7 cellular contexts compared by ENCODE assay signal in the genomic region with DNA sequence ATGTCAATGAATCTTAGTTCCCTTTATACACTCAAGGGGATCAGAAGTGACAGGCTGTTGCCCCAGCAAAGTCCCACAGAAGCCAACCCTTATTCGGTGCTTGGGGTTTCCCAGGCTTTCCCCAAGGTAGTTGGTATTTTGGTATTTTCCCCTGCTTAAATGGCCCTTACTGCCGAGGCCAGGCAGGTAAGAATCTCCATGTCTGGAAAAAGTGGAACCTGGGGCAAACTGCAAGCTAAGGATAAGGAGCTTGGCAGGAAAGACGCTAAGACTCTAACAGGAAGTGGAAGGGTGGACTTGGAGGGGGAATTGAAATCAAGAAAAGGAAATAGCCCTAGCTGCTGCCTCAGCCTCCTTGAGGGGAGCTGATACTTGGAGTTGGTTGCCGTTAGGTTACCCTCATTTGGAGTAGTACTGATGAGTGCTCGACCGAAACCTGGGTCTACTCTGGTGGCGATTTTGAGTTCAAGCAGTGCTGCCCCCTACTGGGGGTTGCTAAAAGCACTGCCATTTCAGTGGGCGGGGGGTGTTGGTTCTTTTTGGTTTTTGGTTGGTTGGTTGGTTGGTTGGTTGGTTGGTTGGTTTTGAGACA. TPM values are rescaled to one million over a fixed set of nuclear protein-coding genes. Genes with fewer than 3 reads are reported as not detected.
DNase-seq lines count a peak whose midpoint lies in the region; ATAC-seq and TF ChIP-seq lines count a peak whose summit lies in the region.

No MANE protein-coding gene starts in this region.

- no peaks in the 10 kb centered on the region for H3K4me1 ChIP-seq in foreskin keratinocyte

- DNase-seq in NOMO-1 treated with dmso at 0.1 percent for 144 hours (lab: John Stamatoyannopoulos, UW; ENCODE audit: unreplicated experiment) (peak; percentile 95), activated T-cell treated with anti-CD3 and anti-CD28 coated beads for 48 hours (ENCODE audit: low read depth) (peak; percentile 66), foreskin keratinocyte (peak; percentile 17 to 39), inferior parietal cortex (ENCODE audit: extremely low spot score) (no peak)
- peak; percentile 62 to 81 (median 63) for DNase-seq in stimulated activated CD4-positive, alpha-beta T cell treated with anti-CD3 and anti-CD28 coated beads, Interleukin-12 subunit alpha, Interleukin-12 subunit beta, amount 100 ng/mL, for 48 hours (ENCODE audit: low read depth in 2 of 3, low spot score in 1 of 3)

- H3K27me3 ChIP-seq in foreskin keratinocyte: no peaks in the 10 kb centered on the region

- ATAC-seq in GM18508 (IDR thresholded peaks at IDR 0.05; ENCODE audit: insufficient read depth, unreplicated experiment): peak; percentile 67
- peak; percentile 62 for ATAC-seq in HG02623 (IDR thresholded peaks at IDR 0.05; ENCODE audit: unreplicated experiment)
- ATAC-seq in foreskin keratinocyte: peak; percentile 37

- TF ChIP-seq CTCF in foreskin keratinocyte (conservative IDR thresholded peaks at IDR 0.05): peak; percentile 74

- H3K27ac ChIP-seq in foreskin keratinocyte: no peak overlapping the region

RNA-seq across cellular contexts. Expression of a gene that starts 3.3 kb away (rescaled TPM):
- total RNA-seq in foreskin keratinocyte: 0.14 and 0.18 TPM in 2 replicates
- 0.11 and 0.12 TPM in 2 replicates for polyA plus RNA-seq in foreskin keratinocyte

RNA-seq across cellular contexts. Expression of a gene that starts 12.5 kb away (rescaled TPM):
- 101 and 108 TPM in 2 replicates for total RNA-seq in foreskin keratinocyte
- 114 and 120 TPM in 2 replicates for polyA plus RNA-seq in foreskin keratinocyte

RNA-seq across cellular contexts. Expression of a gene that starts 12.8 kb away (rescaled TPM):
- total RNA-seq in foreskin keratinocyte: 40.9 and 43.5 TPM in 2 replicates
- 65.1 and 66.6 TPM in 2 replicates for polyA plus RNA-seq in foreskin keratinocyte

RNA-seq across cellular contexts. Expression of a gene that starts 34.8 kb away (rescaled TPM):
- total RNA-seq in foreskin keratinocyte: 435 and 443 TPM in 2 replicates
- 367 and 396 TPM in 2 replicates for polyA plus RNA-seq in foreskin keratinocyte

RNA-seq across cellular contexts. Expression of a gene that starts 40.5 kb away (rescaled TPM):
- total RNA-seq in foreskin keratinocyte: 794 and 818 TPM in 2 replicates
- 894 and 918 TPM in 2 replicates for polyA plus RNA-seq in foreskin keratinocyte
